15 cellular contexts compared by ENCODE assay signal in the genomic region with DNA sequence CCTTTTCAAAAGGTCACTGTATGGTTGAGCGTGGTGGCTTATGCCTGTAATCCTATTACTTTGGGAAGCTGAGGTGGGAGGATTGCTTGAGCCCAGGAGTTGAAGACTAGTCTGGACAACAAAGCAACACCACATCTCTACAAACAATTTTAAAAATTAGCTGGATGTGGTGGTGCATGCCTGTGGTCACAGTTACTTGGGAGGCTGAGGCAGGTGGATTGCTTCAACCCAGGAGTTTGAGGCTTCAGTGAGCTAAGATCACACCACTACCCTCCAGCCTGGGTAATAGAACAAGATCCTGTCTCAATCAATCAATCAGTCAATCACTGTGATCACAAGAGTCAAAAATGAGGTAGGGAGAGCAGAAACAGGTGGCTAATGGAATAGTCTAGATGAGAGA.
A peak's percentile ranks its signal among the peaks of the same experiment; 100 is the strongest.
DNase-seq lines count a peak whose midpoint lies in the region; ATAC-seq and TF ChIP-seq lines count a peak whose summit lies in the region.
"Had no signal": no experiment of that assay in that cellular context is flagged by ENCODE, and none has a peak within 500 bp of the region (broad histone marks: within the 10 kb centered on the region; RNA-seq: fewer than 3 reads in every experiment).

No MANE protein-coding gene starts in this region.

- H3K4me2 ChIP-seq in mammary epithelial cell (ENCODE audit: insufficient read depth, low read depth, low read length): no peak overlapping the region
- no peak overlapping the region for H3K4me2 ChIP-seq in trophoblast cell (ENCODE audit: low read length)

- H3K9ac ChIP-seq in mammary epithelial cell (ENCODE audit: insufficient read depth, low read length) (no peak overlapping the region), trophoblast cell (ENCODE audit: low read length) (no peak overlapping the region)
- H3K9ac ChIP-seq: GM23248 had no signal

- peak overlapping the region; percentile 20 for H3K27ac Mint-ChIP-seq in Calu3 (ENCODE audit: unreplicated experiment)
- H3K27ac Mint-ChIP-seq in stimulated activated naive B cell treated with anti-CD40 and anti-IgM and Interleukin-4, amounts not matched to agents 10 μg/mL and 1 μg/mL and 100 μg/mL, for 72 hours: no peak overlapping the region
- H3K27ac Mint-ChIP-seq: CD4-positive, CD25-positive, alpha-beta regulatory T cell had no signal

- TF ChIP-seq CTCF in Calu3 (IDR thresholded peaks at IDR 0.05; ENCODE audit: unreplicated experiment): no peak
- no peak for TF ChIP-seq CTCF in mammary epithelial cell (conservative IDR thresholded peaks at IDR 0.05 in 1 of 2, IDR thresholded peaks at IDR 0.05 in 1 of 2; ENCODE audit: extremely low read depth in 1 of 2, insufficient read depth in 1 of 2, low read depth in 1 of 2, low read length in 2 of 2)
- no peak for TF ChIP-seq CTCF in brain microvascular endothelial cell (IDR thresholded peaks at IDR 0.05; ENCODE audit: low read depth, low read length, missing control alignments)

- H4K12ac ChIP-seq in trophoblast cell (ENCODE audit: low read depth, low read length): no peak overlapping the region

- H3K9me3 ChIP-seq in mammary epithelial cell (replicated peaks; ENCODE audit: insufficient read depth, low read length): no peaks in the 10 kb centered on the region
- no peaks in the 10 kb centered on the region for H3K9me3 ChIP-seq in trophoblast cell (ENCODE audit: insufficient read depth, low read depth, low read length)
- H3K9me3 ChIP-seq in effector memory CD4-positive, alpha-beta T cell (ENCODE audit: control insufficient read depth, low read length): no peaks in the 10 kb centered on the region

- no peaks in the 10 kb centered on the region for H3K79me1 ChIP-seq in trophoblast cell (ENCODE audit: low read length)

- no peak overlapping the region for H4K8ac ChIP-seq in trophoblast cell (ENCODE audit: low read depth, low read length)

- peak overlapping the region; percentile 63 for H4K91ac ChIP-seq in trophoblast cell (ENCODE audit: low read depth, low read length)

- H3K4me3 ChIP-seq in mammary epithelial cell (replicated peaks in 1 of 3; ENCODE audit: insufficient read depth in 1 of 3, low read depth in 2 of 3, low read length in 3 of 3) (no peak overlapping the region), trophoblast cell (ENCODE audit: low read depth, low read length) (no peak overlapping the region), brain microvascular endothelial cell (ENCODE audit: low read depth, low read length) (no peak overlapping the region)
- H3K4me3 ChIP-seq in effector memory CD4-positive, alpha-beta T cell (ENCODE audit: insufficient read depth, low read depth, low read length, poor library complexity, severe bottlenecking): no peak overlapping the region
- H3K4me3 ChIP-seq: GM23248, K562 had no signal

- H3K14ac ChIP-seq in trophoblast cell (ENCODE audit: low read length): no peak overlapping the region

- H2AFZ ChIP-seq in mammary epithelial cell (ENCODE audit: low read depth, low read length) (peak overlapping the region; percentile 62), trophoblast cell (ENCODE audit: insufficient read depth, low read length, poor library complexity) (no peak overlapping the region)

- H3K79me2 ChIP-seq in mammary epithelial cell (ENCODE audit: insufficient read depth, low read length): no peaks in the 10 kb centered on the region
- no peaks in the 10 kb centered on the region for H3K79me2 ChIP-seq in trophoblast cell (ENCODE audit: control insufficient read depth, insufficient read depth, low read length, poor library complexity)

- CTCF ChIA-PET in Calu3 (lab: Charles Lee): interaction anchor here (0.6 to 2.6 kb wide), 13 partner anchors 33 to 1501 kb away, joined by 3 to 13 read pairs (median 4); a partner anchor contains a TSS
- CTCF ChIA-PET in mammary epithelial cell (lab: Charles Lee; ENCODE audit: low non-redundant PET): interaction anchor here (0.6 to 1.2 kb wide), 4 partner anchors 33 to 690 kb away, joined by 3 to 6 read pairs (median 4); no protein-coding TSS in a partner anchor

- no peak overlapping the region for H2BK5ac ChIP-seq in trophoblast cell (ENCODE audit: low read depth, low read length, poor library complexity)

- H4K20me1 ChIP-seq in mammary epithelial cell (ENCODE audit: insufficient read depth, low read length): no peaks in the 10 kb centered on the region

- H3K36me3 Mint-ChIP-seq in Calu3 (ENCODE audit: insufficient read depth, unreplicated experiment): no peaks in the 10 kb centered on the region
- no peaks in the 10 kb centered on the region for H3K36me3 Mint-ChIP-seq in stimulated activated naive B cell treated with anti-CD40 and anti-IgM and Interleukin-4, amounts not matched to agents 10 μg/mL and 1 μg/mL and 100 μg/mL, for 72 hours
- H3K36me3 Mint-ChIP-seq: CD4-positive, CD25-positive, alpha-beta regulatory T cell had no signal

- H3K4me1 ChIP-seq in mammary epithelial cell (ENCODE audit: insufficient read depth, low read length): no peaks in the 10 kb centered on the region
- H3K4me1 ChIP-seq in trophoblast cell (ENCODE audit: control insufficient read depth in 1 of 2, insufficient read depth in 2 of 2, low read length in 2 of 2): no peaks in the 10 kb centered on the region
- H3K4me1 ChIP-seq in effector memory CD4-positive, alpha-beta T cell (ENCODE audit: control insufficient read depth, insufficient read depth, low read length, poor library complexity, severe bottlenecking): no peaks in the 10 kb centered on the region

- H3K9me3 Mint-ChIP-seq in Calu3 (ENCODE audit: low read depth, unreplicated experiment): no peaks in the 10 kb centered on the region
- H3K9me3 Mint-ChIP-seq in stimulated activated naive B cell treated with anti-CD40 and anti-IgM and Interleukin-4, amounts not matched to agents 10 μg/mL and 1 μg/mL and 100 μg/mL, for 72 hours: no peaks in the 10 kb centered on the region
- H3K9me3 Mint-ChIP-seq: CD4-positive, CD25-positive, alpha-beta regulatory T cell had no signal

- H2AK5ac ChIP-seq in trophoblast cell (ENCODE audit: low read length): no peak overlapping the region

- dilution Hi-C loops in mammary epithelial cell (cut with HindIII; ENCODE audit: low sequenced_read_pairs): loop anchor here (10.0 kb wide), 1 partner anchor 1483 kb away; no protein-coding TSS in a partner anchor

- H3K4me3 Mint-ChIP-seq in Calu3 (ENCODE audit: low read depth, unreplicated experiment): no peak overlapping the region
- no peak overlapping the region for H3K4me3 Mint-ChIP-seq in stimulated activated naive B cell treated with anti-CD40 and anti-IgM and Interleukin-4, amounts not matched to agents 10 μg/mL and 1 μg/mL and 100 μg/mL, for 72 hours
- H3K4me3 Mint-ChIP-seq: CD4-positive, CD25-positive, alpha-beta regulatory T cell had no signal

- H3K36me3 ChIP-seq in mammary epithelial cell (ENCODE audit: insufficient read depth, low read length): no peaks in the 10 kb centered on the region
- no peaks in the 10 kb centered on the region for H3K36me3 ChIP-seq in trophoblast cell (ENCODE audit: control insufficient read depth in 1 of 2, insufficient read depth in 2 of 2, low read length in 2 of 2)
- H3K36me3 ChIP-seq in brain microvascular endothelial cell (replicated peaks): no peaks in the 10 kb centered on the region
- no peaks in the 10 kb centered on the region for H3K36me3 ChIP-seq in effector memory CD4-positive, alpha-beta T cell (ENCODE audit: control insufficient read depth, insufficient read depth, low read length)

- H3K27ac ChIP-seq in mammary epithelial cell (ENCODE audit: insufficient read depth, low read depth, low read length) (no peak overlapping the region), trophoblast cell (ENCODE audit: low read depth, low read length) (no peak overlapping the region), brain microvascular endothelial cell (no peak overlapping the region)
- H3K27ac ChIP-seq in effector memory CD4-positive, alpha-beta T cell (ENCODE audit: insufficient read depth, low read length, poor library complexity, severe bottlenecking): no peak overlapping the region
- H3K27ac ChIP-seq: GM23248, HL-60 had no signal

- no peak overlapping the region for H3K18ac ChIP-seq in trophoblast cell (ENCODE audit: low read length)

- no peak overlapping the region for H3K23ac ChIP-seq in trophoblast cell (ENCODE audit: low read length)

- in situ Hi-C loops in mammary epithelial cell (cut with MboI; ENCODE audit: low sequenced_read_pairs in 2 of 2) (loop anchor here (25.0 kb wide), 2 partner anchors 1481 to 1506 kb away; a partner anchor contains a TSS), brain microvascular endothelial cell (cut with HindIII; ENCODE audit: low pct_ligation_motif_present, low sequenced_read_pairs) (no loop called here)

- no peak overlapping the region for H2BK12ac ChIP-seq in trophoblast cell (ENCODE audit: low read length)

- no peak overlapping the region for H3K4ac ChIP-seq in trophoblast cell (ENCODE audit: low read depth, low read length)

- intact Hi-C loops in Calu3 (cut with micrococcal nuclease; ENCODE audit: unreplicated experiment) (loop anchor here (1.0 to 10.0 kb wide), 6 partner anchors 96 to 1713 kb away; no protein-coding TSS in a partner anchor), mammary epithelial cell (cut with micrococcal nuclease) (loop anchor here (1.0 to 5.0 kb wide), 4 partner anchors 98 to 1501 kb away; no protein-coding TSS in a partner anchor)

- BruUV-seq in Calu3 (replicated peaks; lab: Mats Ljungman, UMichigan) (no TSS peak), mammary epithelial cell (replicated peaks; lab: Mats Ljungman, UMichigan) (no TSS peak)

- no peaks in the 10 kb centered on the region for H3K27me3 Mint-ChIP-seq in Calu3 (ENCODE audit: unreplicated experiment)
- no peaks in the 10 kb centered on the region for H3K27me3 Mint-ChIP-seq in stimulated activated naive B cell treated with anti-CD40 and anti-IgM and Interleukin-4, amounts not matched to agents 10 μg/mL and 1 μg/mL and 100 μg/mL, for 72 hours
- H3K27me3 Mint-ChIP-seq: CD4-positive, CD25-positive, alpha-beta regulatory T cell had no signal

- whole genome bisulfite sequencing in mammary epithelial cell (ENCODE audit: low coverage, missing lambda C conversion rate): 100% methylated on average over 1 of the region's 1 CpG
- no CpG with 5 or more reads among the region's 1 CpG for WGBS in trophoblast cell (ENCODE audit: extremely low coverage, insufficient coverage, insufficient read length)

- H3K27me3 ChIP-seq in mammary epithelial cell (ENCODE audit: insufficient read depth, low read length): no peaks in the 10 kb centered on the region
- no peaks in the 10 kb centered on the region for H3K27me3 ChIP-seq in trophoblast cell (ENCODE audit: insufficient read depth, low read length)
- H3K27me3 ChIP-seq in brain microvascular endothelial cell (replicated peaks): no peaks in the 10 kb centered on the region
- H3K27me3 ChIP-seq in effector memory CD4-positive, alpha-beta T cell (replicated peaks; ENCODE audit: control insufficient read depth, insufficient read depth, low read length, poor library complexity, severe bottlenecking): no peaks in the 10 kb centered on the region

- H2BK120ac ChIP-seq in trophoblast cell (ENCODE audit: insufficient read depth, low read length, poor library complexity): no peak overlapping the region

- no peak for ATAC-seq in stimulated activated naive B cell treated with anti-CD40 and anti-IgM and Interleukin-4, amounts not matched to agents 10 μg/mL and 1 μg/mL and 100 μg/mL, for 72 hours (replicated peaks)

- H3K4me1 Mint-ChIP-seq in Calu3 (ENCODE audit: low read depth, unreplicated experiment): peaks cover 9% of the 10 kb centered on the region
- H3K4me1 Mint-ChIP-seq in stimulated activated naive B cell treated with anti-CD40 and anti-IgM and Interleukin-4, amounts not matched to agents 10 μg/mL and 1 μg/mL and 100 μg/mL, for 72 hours: no peaks in the 10 kb centered on the region

- DNase-seq in Calu3 (no peak), LHCN-M2 (ENCODE audit: low read depth) (peak; percentile 22), mammary epithelial cell (no peak), trophoblast cell (peak in 1 of 2 donors; percentile 25), brain microvascular endothelial cell (no peak), DMS 273 (lab: John Stamatoyannopoulos, UW; ENCODE audit: unreplicated experiment) (no peak)
- DNase-seq in stimulated activated naive B cell treated with anti-CD40 and anti-IgM and Interleukin-4, amounts not matched to agents 10 μg/mL and 1 μg/mL and 100 μg/mL, for 72 hours: no peak
- DNase-seq in effector memory CD4-positive, alpha-beta T cell: no peak
- DNase-seq: NCI-H187, NCI-H748 treated with DMSO at 0.1 percent for 48 hours, SIG-M5 had no signal
